Comparison of ENCODE assay signal across 26 cellular contexts in genomic region chr7:74015670-74016069, GRCh38. TPM values are rescaled to one million over a fixed set of nuclear protein-coding genes. Genes with fewer than 3 reads are reported as not detected.
"Had no signal": no experiment of that assay in that cellular context is flagged by ENCODE, and none has a peak within 500 bp of the region (broad histone marks: within the 10 kb centered on the region; RNA-seq: fewer than 3 reads in every experiment).

No MANE protein-coding gene starts in this region.

- H3K9me3 ChIP-seq: left lung, tibial nerve had no signal

- H3K4me3 Mint-ChIP-seq: activated CD4-positive, alpha-beta T cell treated with anti-CD3 and anti-CD28 coated beads, Interleukin-2, amount 10 ng/mL, durations not matched to agents 24 days and 14 days; activated CD8-positive, alpha-beta T cell treated with anti-CD3 and anti-CD28 coated beads for 36 hours; activated naive CD8-positive, alpha-beta T cell treated with anti-CD3 and anti-CD28 coated beads for 36 hours; activated T-helper 17 cell treated with anti-CD3 and anti-CD28 coated beads, Interleukin-2, amount 50 U/mL, for 72 hours; endodermal cell had no signal

- H3K4me1 ChIP-seq: left lung had no signal

- H3K9me3 Mint-ChIP-seq: activated CD4-positive, alpha-beta T cell treated with anti-CD3 and anti-CD28 coated beads, Interleukin-2, amount 10 ng/mL, durations not matched to agents 24 days and 14 days; activated CD8-positive, alpha-beta T cell treated with anti-CD3 and anti-CD28 coated beads for 36 hours; activated naive CD8-positive, alpha-beta T cell treated with anti-CD3 and anti-CD28 coated beads for 36 hours; activated T-helper 17 cell treated with anti-CD3 and anti-CD28 coated beads, Interleukin-2, amount 50 U/mL, for 72 hours; endodermal cell had no signal

- H3K36me3 Mint-ChIP-seq: activated naive CD8-positive, alpha-beta T cell treated with anti-CD3 and anti-CD28 coated beads for 36 hours had no signal

- H3K4me3 ChIP-seq: left lung, tibial nerve had no signal

- DNase-seq: activated CD4-positive, alpha-beta T cell treated with anti-CD3 and anti-CD28 coated beads, Interleukin-2, amount 10 ng/mL, durations not matched to agents 24 days and 14 days; activated CD4-positive, CD25-positive, alpha-beta regulatory T cell; activated CD8-positive, alpha-beta T cell treated with anti-CD3 and anti-CD28 coated beads for 36 hours; activated naive CD4-positive, alpha-beta T cell; activated naive CD8-positive, alpha-beta T cell treated with anti-CD3 and anti-CD28 coated beads for 36 hours; activated T-cell treated with anti-CD3 and anti-CD28 coated beads, Interleukin-2, amount 50 U/mL, for 1 hour; amniotic stem cell; caudate nucleus; endodermal cell; erythroblast; head of caudate nucleus; left lung; mammary epithelial cell; midbrain; occipital lobe; stimulated activated CD4-positive, alpha-beta T cell treated with anti-CD3 and anti-CD28 coated beads, Interleukin-12 subunit alpha, Interleukin-12 subunit beta, amount 100 ng/mL, for 4 hours; stimulated activated CD4-positive, alpha-beta T cell treated with anti-CD3 and anti-CD28 coated beads, Interleukin-1b, Interleukin-23, amount 100 ng/mL, for 48 hours; stimulated activated CD8-positive, alpha-beta memory T cell treated with anti-CD3 and anti-CD28 coated beads, Interleukin-4, amount 100 ng/mL, for 48 hours; stimulated activated naive CD4-positive, alpha-beta T cell; T-helper 9 cell had no signal

- ATAC-seq: activated CD8-positive, alpha-beta T cell treated with anti-CD3 and anti-CD28 coated beads for 36 hours; activated T-helper 17 cell treated with anti-CD3 and anti-CD28 coated beads, Interleukin-2, amount 50 U/mL, for 72 hours; left lung had no signal

- FAIRE-seq: colon, frontal cortex, keratinocyte had no signal

- H3K36me3 ChIP-seq: left lung, tibial nerve had no signal

- H3K27ac ChIP-seq: left lung, tibial nerve had no signal

- H3K27me3 ChIP-seq: left lung, tibial nerve had no signal

- H3K4me1 Mint-ChIP-seq: activated CD4-positive, alpha-beta T cell treated with anti-CD3 and anti-CD28 coated beads, Interleukin-2, amount 10 ng/mL, durations not matched to agents 24 days and 14 days; activated naive CD8-positive, alpha-beta T cell treated with anti-CD3 and anti-CD28 coated beads for 36 hours; activated T-helper 17 cell treated with anti-CD3 and anti-CD28 coated beads, Interleukin-2, amount 50 U/mL, for 72 hours had no signal

- H3K27ac Mint-ChIP-seq: activated CD4-positive, alpha-beta T cell treated with anti-CD3 and anti-CD28 coated beads, Interleukin-2, amount 10 ng/mL, durations not matched to agents 24 days and 14 days; activated CD8-positive, alpha-beta T cell treated with anti-CD3 and anti-CD28 coated beads for 36 hours; activated naive CD8-positive, alpha-beta T cell treated with anti-CD3 and anti-CD28 coated beads for 36 hours; activated T-helper 17 cell treated with anti-CD3 and anti-CD28 coated beads, Interleukin-2, amount 50 U/mL, for 72 hours; endodermal cell had no signal

RNA-seq across cellular contexts. Expression of gene ELN, which starts 12.3 kb away (rescaled TPM):
- total RNA-seq: activated CD4-positive, alpha-beta T cell treated with anti-CD3 and anti-CD28 coated beads, Interleukin-2, amount 10 ng/mL, durations not matched to agents 24 days and 14 days; activated CD8-positive, alpha-beta T cell treated with anti-CD3 and anti-CD28 coated beads for 36 hours; activated naive CD8-positive, alpha-beta T cell treated with anti-CD3 and anti-CD28 coated beads for 36 hours; activated T-helper 17 cell treated with anti-CD3 and anti-CD28 coated beads, Interleukin-2, amount 50 U/mL, for 72 hours had no signal
- polyA plus RNA-seq: keratinocyte, mammary epithelial cell, neural cell had no signal
